In the genomic region with DNA sequence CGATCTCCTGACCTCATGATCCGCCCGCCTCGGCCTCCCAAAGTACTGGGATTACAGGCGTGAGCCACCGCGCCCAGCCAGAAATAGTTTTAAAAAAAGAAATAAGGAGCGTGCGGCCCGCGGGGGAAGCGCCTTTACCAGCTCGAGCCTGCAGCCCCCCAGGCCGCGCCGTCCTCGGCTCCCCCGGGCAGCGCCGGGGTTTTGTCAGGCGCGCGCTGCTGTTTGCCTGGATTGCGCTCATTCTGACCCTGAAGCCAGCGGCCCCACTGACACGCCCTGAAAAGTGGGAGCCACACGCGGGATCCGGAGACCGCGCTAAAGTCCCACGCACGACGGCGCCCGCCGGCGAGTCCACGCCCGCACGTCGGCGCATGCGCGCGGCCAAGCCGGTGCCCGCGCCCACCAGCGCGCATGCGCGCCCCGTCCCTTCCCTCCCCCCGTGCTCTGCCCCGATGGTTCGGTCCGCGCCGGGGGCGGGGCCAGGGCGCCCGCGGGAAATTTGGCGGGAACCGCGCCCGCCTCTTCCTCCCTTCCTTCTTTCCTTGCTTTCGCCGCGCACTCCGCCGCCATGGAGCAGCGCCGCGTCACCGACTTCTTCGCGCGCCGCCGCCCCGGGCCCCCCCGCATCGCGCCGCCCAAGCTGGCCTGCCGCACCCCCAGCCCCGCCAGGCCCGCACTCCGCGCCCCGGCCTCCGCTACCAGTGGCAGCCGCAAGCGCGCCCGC, we compare ENCODE assay signal across 1 cellular context.
TF ChIP-seq lines count a peak whose summit lies in the region.

A gene (plus strand): TSS at position 526 of the 724 bp plus-strand sequence. CDS start 43 bp downstream, at position 569.

TF ChIP-seq in HepG2, 621 proteins besides CTCF, POLR2A, EP300 and RAD21 (continued from another document and continues in another):
- TF ChIP-seq, protein P1, sequence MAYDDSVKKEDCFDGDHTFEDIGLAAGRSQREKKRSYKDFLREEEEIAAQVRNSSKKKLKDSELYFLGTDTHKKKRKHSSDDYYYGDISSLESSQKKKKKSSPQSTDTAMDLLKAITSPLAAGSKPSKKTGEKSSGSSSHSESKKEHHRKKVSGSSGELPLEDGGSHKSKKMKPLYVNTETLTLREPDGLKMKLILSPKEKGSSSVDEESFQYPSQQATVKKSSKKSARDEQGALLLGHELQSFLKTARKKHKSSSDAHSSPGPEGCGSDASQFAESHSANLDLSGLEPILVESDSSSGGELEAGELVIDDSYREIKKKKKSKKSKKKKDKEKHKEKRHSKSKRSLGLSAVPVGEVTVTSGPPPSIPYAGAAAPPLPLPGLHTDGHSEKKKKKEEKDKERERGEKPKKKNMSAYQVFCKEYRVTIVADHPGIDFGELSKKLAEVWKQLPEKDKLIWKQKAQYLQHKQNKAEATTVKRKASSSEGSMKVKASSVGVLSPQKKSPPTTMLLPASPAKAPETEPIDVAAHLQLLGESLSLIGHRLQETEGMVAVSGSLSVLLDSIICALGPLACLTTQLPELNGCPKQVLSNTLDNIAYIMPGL (CRISPR knock-in tag; IDR thresholded peaks at IDR 0.05; ENCODE audit: borderline replicate concordance in 1 of 2, low read depth in 1 of 2): peak in 1 of 2 experiments; percentile 46; a peak in 3 of 4 replicates
- TF ChIP-seq ZNF446 (CRISPR knock-in tag; IDR thresholded peaks at IDR 0.05) (peak; percentile 50; the same call in 1 of the 2 replicates), CCDC6 (CRISPR knock-in tag; IDR thresholded peaks at IDR 0.05) (peak; percentile 94), MLLT10 (CRISPR knock-in tag; IDR thresholded peaks at IDR 0.05) (no peak), KLF6 (CRISPR knock-in tag; IDR thresholded peaks at IDR 0.05) (peak; percentile 44; the same call in 1 of the 2 replicates), PHB2 (IDR thresholded peaks at IDR 0.05; ENCODE audit: partially characterized antibody) (no peak), ZNF354B (CRISPR knock-in tag; IDR thresholded peaks at IDR 0.05) (no peak), ZSCAN20 (CRISPR knock-in tag; IDR thresholded peaks at IDR 0.05; ENCODE audit: borderline replicate concordance) (0 out of 2 replicates have a peak, but pooled peaks have one; percentile 24), SMC3 (IDR thresholded peaks at IDR 0.05; ENCODE audit: low read length) (no peak), ZNF121 (CRISPR knock-in tag; IDR thresholded peaks at IDR 0.05) (no peak; the same call in 1 of the 2 replicates), ZNF207 (IDR thresholded peaks at IDR 0.05; ENCODE audit: borderline replicate concordance) (no peak), ATM (IDR thresholded peaks at IDR 0.05; ENCODE audit: borderline replicate concordance) (no peak), ZNF382 (CRISPR knock-in tag; IDR thresholded peaks at IDR 0.05; ENCODE audit: borderline replicate concordance) (no peak), ISX (CRISPR knock-in tag; conservative IDR thresholded peaks at IDR 0.05) (peak; percentile 84; the same call in 1 of the 2 replicates), HNRNPH1 (optimal IDR thresholded peaks at IDR 0.05; ENCODE audit: low read depth, low read length) (no peak), TSC22D2 (CRISPR knock-in tag; IDR thresholded peaks at IDR 0.05; ENCODE audit: borderline replicate concordance) (no peak), MBNL3 (CRISPR knock-in tag; conservative IDR thresholded peaks at IDR 0.05) (no peak), NFE2L2 (IDR thresholded peaks at IDR 0.05; ENCODE audit: low read length) (no peak), JUNB (CRISPR knock-in tag; IDR thresholded peaks at IDR 0.05; ENCODE audit: borderline replicate concordance) (no peak), CBFB (CRISPR knock-in tag; IDR thresholded peaks at IDR 0.05) (no peak), ZNF674 (CRISPR knock-in tag; IDR thresholded peaks at IDR 0.05; ENCODE audit: low read depth) (no peak), HMG20A (CRISPR knock-in tag; IDR thresholded peaks at IDR 0.05; ENCODE audit: borderline replicate concordance) (no peak), SUZ12 (IDR thresholded peaks at IDR 0.05; ENCODE audit: low read depth, low read length) (no peak), JARID2 (CRISPR knock-in tag; IDR thresholded peaks at IDR 0.05; ENCODE audit: insufficient replicate concordance) (peak; percentile 84), ZNF24 (IDR thresholded peaks at IDR 0.05) (no peak), AGO1 (IDR thresholded peaks at IDR 0.05; ENCODE audit: low read depth, low read length, poor library complexity, severe bottlenecking) (no peak), ZNF878 (CRISPR knock-in tag; IDR thresholded peaks at IDR 0.05) (no peak), ATAD3A (CRISPR knock-in tag; IDR thresholded peaks at IDR 0.05) (no peak), ZNF12 (CRISPR knock-in tag; IDR thresholded peaks at IDR 0.05) (no peak), MATR3 (CRISPR knock-in tag; IDR thresholded peaks at IDR 0.05) (no peak), ZBTB38 (CRISPR knock-in tag; IDR thresholded peaks at IDR 0.05) (no peak; the same call in 1 of the 2 replicates), MIXL1 (CRISPR knock-in tag; IDR thresholded peaks at IDR 0.05) (no peak), SMARCC2 (IDR thresholded peaks at IDR 0.05) (no peak), ZNF577 (CRISPR knock-in tag; IDR thresholded peaks at IDR 0.05; ENCODE audit: borderline replicate concordance, low read depth) (no peak), HDAC2 (CRISPR knock-in tag; IDR thresholded peaks at IDR 0.05) (peak; percentile 83), CEBPB (IDR thresholded peaks at IDR 0.05; ENCODE audit: borderline replicate concordance, low read depth, low read length) (no peak), ZNF720 (CRISPR knock-in tag; IDR thresholded peaks at IDR 0.05) (no peak), ZNF572 (CRISPR knock-in tag; IDR thresholded peaks at IDR 0.05) (no peak), FOXK2 (IDR thresholded peaks at IDR 0.05) (no peak), NCOA5 (CRISPR knock-in tag; IDR thresholded peaks at IDR 0.05) (no peak), ZFYVE20 (CRISPR knock-in tag; IDR thresholded peaks at IDR 0.05; ENCODE audit: borderline replicate concordance, low read depth) (peak; percentile 62; the same call in 1 of the 2 replicates), TBX2 (CRISPR knock-in tag; IDR thresholded peaks at IDR 0.05; ENCODE audit: borderline replicate concordance) (no peak), ZBTB3 (CRISPR knock-in tag; IDR thresholded peaks at IDR 0.05; ENCODE audit: borderline replicate concordance, low read depth) (peak; percentile 76; the same call in 1 of the 2 replicates), GZF1 (CRISPR knock-in tag; IDR thresholded peaks at IDR 0.05) (peak; percentile 92), TEAD3 (CRISPR knock-in tag; optimal IDR thresholded peaks at IDR 0.05; ENCODE audit: borderline replicate concordance) (no peak), ZNF563 (CRISPR knock-in tag; IDR thresholded peaks at IDR 0.05) (peak; percentile 87), SNAPC2 (CRISPR knock-in tag; IDR thresholded peaks at IDR 0.05) (no peak), ZNF274 (CRISPR knock-in tag; IDR thresholded peaks at IDR 0.05) (no peak), MAZ (IDR thresholded peaks at IDR 0.05; ENCODE audit: borderline replicate concordance, low read depth, low read length) (0 out of 2 replicates have a peak, but pooled peaks have one; percentile 57), MAZ (CRISPR knock-in tag; IDR thresholded peaks at IDR 0.05; ENCODE audit: low read depth) (no peak)
- TF ChIP-seq, protein P2, sequence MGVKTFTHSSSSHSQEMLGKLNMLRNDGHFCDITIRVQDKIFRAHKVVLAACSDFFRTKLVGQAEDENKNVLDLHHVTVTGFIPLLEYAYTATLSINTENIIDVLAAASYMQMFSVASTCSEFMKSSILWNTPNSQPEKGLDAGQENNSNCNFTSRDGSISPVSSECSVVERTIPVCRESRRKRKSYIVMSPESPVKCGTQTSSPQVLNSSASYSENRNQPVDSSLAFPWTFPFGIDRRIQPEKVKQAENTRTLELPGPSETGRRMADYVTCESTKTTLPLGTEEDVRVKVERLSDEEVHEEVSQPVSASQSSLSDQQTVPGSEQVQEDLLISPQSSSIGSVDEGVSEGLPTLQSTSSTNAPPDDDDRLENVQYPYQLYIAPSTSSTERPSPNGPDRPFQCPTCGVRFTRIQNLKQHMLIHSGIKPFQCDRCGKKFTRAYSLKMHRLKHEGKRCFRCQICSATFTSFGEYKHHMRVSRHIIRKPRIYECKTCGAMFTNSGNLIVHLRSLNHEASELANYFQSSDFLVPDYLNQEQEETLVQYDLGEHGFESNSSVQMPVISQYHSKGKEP (CRISPR knock-in tag; IDR thresholded peaks at IDR 0.05): no peak; the same call in 1 of the 2 replicates
- TF ChIP-seq, protein P3, sequence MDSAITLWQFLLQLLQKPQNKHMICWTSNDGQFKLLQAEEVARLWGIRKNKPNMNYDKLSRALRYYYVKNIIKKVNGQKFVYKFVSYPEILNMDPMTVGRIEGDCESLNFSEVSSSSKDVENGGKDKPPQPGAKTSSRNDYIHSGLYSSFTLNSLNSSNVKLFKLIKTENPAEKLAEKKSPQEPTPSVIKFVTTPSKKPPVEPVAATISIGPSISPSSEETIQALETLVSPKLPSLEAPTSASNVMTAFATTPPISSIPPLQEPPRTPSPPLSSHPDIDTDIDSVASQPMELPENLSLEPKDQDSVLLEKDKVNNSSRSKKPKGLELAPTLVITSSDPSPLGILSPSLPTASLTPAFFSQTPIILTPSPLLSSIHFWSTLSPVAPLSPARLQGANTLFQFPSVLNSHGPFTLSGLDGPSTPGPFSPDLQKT (CRISPR knock-in tag; IDR thresholded peaks at IDR 0.05; ENCODE audit: borderline replicate concordance): no peak
- TF ChIP-seq, protein P4, sequence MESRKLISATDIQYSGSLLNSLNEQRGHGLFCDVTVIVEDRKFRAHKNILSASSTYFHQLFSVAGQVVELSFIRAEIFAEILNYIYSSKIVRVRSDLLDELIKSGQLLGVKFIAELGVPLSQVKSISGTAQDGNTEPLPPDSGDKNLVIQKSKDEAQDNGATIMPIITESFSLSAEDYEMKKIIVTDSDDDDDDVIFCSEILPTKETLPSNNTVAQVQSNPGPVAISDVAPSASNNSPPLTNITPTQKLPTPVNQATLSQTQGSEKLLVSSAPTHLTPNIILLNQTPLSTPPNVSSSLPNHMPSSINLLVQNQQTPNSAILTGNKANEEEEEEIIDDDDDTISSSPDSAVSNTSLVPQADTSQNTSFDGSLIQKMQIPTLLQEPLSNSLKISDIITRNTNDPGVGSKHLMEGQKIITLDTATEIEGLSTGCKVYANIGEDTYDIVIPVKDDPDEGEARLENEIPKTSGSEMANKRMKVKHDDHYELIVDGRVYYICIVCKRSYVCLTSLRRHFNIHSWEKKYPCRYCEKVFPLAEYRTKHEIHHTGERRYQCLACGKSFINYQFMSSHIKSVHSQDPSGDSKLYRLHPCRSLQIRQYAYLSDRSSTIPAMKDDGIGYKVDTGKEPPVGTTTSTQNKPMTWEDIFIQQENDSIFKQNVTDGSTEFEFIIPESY (CRISPR knock-in tag; IDR thresholded peaks at IDR 0.05): peak; percentile 8; the same call in 1 of the 2 replicates
- TF ChIP-seq, protein P5, sequence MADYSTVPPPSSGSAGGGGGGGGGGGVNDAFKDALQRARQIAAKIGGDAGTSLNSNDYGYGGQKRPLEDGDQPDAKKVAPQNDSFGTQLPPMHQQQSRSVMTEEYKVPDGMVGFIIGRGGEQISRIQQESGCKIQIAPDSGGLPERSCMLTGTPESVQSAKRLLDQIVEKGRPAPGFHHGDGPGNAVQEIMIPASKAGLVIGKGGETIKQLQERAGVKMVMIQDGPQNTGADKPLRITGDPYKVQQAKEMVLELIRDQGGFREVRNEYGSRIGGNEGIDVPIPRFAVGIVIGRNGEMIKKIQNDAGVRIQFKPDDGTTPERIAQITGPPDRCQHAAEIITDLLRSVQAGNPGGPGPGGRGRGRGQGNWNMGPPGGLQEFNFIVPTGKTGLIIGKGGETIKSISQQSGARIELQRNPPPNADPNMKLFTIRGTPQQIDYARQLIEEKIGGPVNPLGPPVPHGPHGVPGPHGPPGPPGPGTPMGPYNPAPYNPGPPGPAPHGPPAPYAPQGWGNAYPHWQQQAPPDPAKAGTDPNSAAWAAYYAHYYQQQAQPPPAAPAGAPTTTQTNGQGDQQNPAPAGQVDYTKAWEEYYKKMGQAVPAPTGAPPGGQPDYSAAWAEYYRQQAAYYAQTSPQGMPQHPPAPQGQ (CRISPR knock-in tag; IDR thresholded peaks at IDR 0.05; ENCODE audit: borderline replicate concordance): no peak
- TF ChIP-seq, protein P6, sequence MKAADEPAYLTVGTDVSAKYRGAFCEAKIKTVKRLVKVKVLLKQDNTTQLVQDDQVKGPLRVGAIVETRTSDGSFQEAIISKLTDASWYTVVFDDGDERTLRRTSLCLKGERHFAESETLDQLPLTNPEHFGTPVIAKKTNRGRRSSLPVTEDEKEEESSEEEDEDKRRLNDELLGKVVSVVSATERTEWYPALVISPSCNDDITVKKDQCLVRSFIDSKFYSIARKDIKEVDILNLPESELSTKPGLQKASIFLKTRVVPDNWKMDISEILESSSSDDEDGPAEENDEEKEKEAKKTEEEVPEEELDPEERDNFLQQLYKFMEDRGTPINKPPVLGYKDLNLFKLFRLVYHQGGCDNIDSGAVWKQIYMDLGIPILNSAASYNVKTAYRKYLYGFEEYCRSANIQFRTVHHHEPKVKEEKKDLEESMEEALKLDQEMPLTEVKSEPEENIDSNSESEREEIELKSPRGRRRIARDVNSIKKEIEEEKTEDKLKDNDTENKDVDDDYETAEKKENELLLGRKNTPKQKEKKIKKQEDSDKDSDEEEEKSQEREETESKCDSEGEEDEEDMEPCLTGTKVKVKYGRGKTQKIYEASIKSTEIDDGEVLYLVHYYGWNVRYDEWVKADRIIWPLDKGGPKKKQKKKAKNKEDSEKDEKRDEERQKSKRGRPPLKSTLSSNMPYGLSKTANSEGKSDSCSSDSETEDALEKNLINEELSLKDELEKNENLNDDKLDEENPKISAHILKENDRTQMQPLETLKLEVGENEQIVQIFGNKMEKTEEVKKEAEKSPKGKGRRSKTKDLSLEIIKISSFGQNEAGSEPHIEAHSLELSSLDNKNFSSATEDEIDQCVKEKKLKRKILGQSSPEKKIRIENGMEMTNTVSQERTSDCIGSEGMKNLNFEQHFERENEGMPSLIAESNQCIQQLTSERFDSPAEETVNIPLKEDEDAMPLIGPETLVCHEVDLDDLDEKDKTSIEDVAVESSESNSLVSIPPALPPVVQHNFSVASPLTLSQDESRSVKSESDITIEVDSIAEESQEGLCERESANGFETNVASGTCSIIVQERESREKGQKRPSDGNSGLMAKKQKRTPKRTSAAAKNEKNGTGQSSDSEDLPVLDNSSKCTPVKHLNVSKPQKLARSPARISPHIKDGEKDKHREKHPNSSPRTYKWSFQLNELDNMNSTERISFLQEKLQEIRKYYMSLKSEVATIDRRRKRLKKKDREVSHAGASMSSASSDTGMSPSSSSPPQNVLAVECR (CRISPR knock-in tag; IDR thresholded peaks at IDR 0.05; ENCODE audit: borderline replicate concordance): peak; percentile 74; the same call in 1 of the 2 replicates
- TF ChIP-seq, protein P7, sequence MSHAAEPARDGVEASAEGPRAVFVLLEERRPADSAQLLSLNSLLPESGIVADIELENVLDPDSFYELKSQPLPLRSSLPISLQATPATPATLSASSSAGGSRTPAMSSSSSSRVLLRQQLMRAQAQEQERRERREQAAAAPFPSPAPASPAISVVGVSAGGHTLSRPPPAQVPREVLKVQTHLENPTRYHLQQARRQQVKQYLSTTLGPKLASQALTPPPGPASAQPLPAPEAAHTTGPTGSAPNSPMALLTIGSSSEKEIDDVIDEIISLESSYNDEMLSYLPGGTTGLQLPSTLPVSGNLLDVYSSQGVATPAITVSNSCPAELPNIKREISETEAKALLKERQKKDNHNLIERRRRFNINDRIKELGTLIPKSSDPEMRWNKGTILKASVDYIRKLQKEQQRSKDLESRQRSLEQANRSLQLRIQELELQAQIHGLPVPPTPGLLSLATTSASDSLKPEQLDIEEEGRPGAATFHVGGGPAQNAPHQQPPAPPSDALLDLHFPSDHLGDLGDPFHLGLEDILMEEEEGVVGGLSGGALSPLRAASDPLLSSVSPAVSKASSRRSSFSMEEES (CRISPR knock-in tag; IDR thresholded peaks at IDR 0.05): no peak
